ENCODE assay signal across 1 cellular context in genomic region chr11:1060410-1060809, GRCh38.
TF ChIP-seq lines count a peak whose summit lies in the region.

No MANE protein-coding gene starts in this region.

TF ChIP-seq in HepG2, 621 proteins besides CTCF, POLR2A, EP300 and RAD21:
- TF ChIP-seq NFATC3 (CRISPR knock-in tag; IDR thresholded peaks at IDR 0.05), result no peak
- no peak for TF ChIP-seq ZSCAN30 (CRISPR knock-in tag; IDR thresholded peaks at IDR 0.05)
- no peak for TF ChIP-seq POLR2AphosphoS5 (IDR thresholded peaks at IDR 0.05; ENCODE audit: low read depth, low read length)
- no peak for TF ChIP-seq CAMTA2 (CRISPR knock-in tag; IDR thresholded peaks at IDR 0.05; ENCODE audit: borderline replicate concordance)
- TF ChIP-seq SALL1 (CRISPR knock-in tag; IDR thresholded peaks at IDR 0.05), result no peak
- no peak for TF ChIP-seq PRDM10 (CRISPR knock-in tag; IDR thresholded peaks at IDR 0.05; ENCODE audit: low read depth)
- no peak for TF ChIP-seq SETDB1 (CRISPR knock-in tag; IDR thresholded peaks at IDR 0.05; ENCODE audit: borderline replicate concordance)
- no peak for TF ChIP-seq ZBTB34 (CRISPR knock-in tag; IDR thresholded peaks at IDR 0.05)
- TF ChIP-seq ZNF224 (CRISPR knock-in tag; IDR thresholded peaks at IDR 0.05), result no peak
- TF ChIP-seq, protein P1, sequence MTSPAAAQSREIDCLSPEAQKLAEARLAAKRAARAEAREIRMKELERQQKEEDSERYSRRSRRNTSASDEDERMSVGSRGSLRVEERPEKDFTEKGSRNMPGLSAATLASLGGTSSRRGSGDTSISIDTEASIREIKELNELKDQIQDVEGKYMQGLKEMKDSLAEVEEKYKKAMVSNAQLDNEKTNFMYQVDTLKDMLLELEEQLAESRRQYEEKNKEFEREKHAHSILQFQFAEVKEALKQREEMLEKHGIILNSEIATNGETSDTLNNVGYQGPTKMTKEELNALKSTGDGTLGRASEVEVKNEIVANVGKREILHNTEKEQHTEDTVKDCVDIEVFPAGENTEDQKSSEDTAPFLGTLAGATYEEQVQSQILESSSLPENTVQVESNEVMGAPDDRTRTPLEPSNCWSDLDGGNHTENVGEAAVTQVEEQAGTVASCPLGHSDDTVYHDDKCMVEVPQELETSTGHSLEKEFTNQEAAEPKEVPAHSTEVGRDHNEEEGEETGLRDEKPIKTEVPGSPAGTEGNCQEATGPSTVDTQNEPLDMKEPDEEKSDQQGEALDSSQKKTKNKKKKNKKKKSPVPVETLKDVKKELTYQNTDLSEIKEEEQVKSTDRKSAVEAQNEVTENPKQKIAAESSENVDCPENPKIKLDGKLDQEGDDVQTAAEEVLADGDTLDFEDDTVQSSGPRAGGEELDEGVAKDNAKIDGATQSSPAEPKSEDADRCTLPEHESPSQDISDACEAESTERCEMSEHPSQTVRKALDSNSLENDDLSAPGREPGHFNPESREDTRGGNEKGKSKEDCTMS (CRISPR knock-in tag; conservative IDR thresholded peaks at IDR 0.05), result no peak
- TF ChIP-seq, protein P2, sequence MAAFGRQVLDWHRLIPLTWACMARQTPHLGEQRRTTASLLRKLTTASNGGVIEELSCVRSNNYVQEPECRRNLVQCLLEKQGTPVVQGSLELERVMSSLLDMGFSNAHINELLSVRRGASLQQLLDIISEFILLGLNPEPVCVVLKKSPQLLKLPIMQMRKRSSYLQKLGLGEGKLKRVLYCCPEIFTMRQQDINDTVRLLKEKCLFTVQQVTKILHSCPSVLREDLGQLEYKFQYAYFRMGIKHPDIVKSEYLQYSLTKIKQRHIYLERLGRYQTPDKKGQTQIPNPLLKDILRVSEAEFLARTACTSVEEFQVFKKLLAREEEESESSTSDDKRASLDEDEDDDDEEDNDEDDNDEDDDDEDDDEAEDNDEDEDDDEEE (CRISPR knock-in tag; IDR thresholded peaks at IDR 0.05), result no peak
- no peak for TF ChIP-seq ZNF430 (CRISPR knock-in tag; IDR thresholded peaks at IDR 0.05)
- TF ChIP-seq SALL2 (CRISPR knock-in tag; IDR thresholded peaks at IDR 0.05), result no peak
- TF ChIP-seq HNF1A (IDR thresholded peaks at IDR 0.05; ENCODE audit: low read depth), result no peak
- TF ChIP-seq HNF1A (CRISPR knock-in tag; IDR thresholded peaks at IDR 0.05; ENCODE audit: borderline replicate concordance), result no peak
- no peak for TF ChIP-seq ATF7-NPFF (CRISPR knock-in tag; IDR thresholded peaks at IDR 0.05; ENCODE audit: low read depth)
- no peak for TF ChIP-seq AKNA (CRISPR knock-in tag; IDR thresholded peaks at IDR 0.05; ENCODE audit: borderline replicate concordance)
